Comparison of ENCODE assay signal across 13 cellular contexts in the genomic region with DNA sequence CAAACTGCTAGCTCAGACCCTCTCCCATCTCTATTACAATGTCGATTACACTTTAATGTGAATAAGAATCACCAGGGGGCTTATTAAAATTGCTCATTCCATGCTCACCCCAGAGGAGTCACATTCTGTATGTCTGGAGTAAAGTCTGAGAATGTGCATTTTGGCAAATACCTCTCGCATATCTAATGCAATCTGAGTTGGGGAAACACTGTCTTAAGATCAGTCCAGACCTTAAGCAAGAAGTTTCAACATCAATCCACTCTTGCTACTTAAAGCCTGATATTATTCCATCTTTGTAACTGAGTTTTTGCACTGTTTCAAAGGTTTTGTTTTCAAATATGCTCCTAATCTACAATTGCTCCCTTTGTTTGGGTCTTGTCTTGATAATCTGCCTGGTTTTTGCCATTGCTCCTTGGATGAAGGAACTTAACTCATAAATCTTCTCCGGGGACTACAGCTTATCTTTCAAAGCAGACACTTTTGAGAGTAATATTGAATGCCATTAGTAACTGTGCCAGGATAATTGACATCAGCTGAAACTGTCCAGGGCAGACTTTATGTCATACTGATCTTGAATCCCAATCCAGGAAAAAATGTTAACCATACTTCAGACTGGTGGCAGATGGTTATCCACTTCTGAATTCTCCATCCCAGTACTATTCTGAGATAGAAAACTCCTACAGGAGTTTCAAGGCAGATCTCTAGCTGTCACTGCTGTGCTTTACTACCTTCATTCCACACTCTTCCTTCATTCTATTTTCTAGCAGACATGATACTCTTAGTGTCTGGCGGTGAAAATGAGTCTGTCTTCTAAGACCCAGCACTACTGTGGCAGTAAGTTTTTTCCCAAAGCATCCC.
"Had no signal": no experiment of that assay in that cellular context is flagged by ENCODE, and none has a peak within 500 bp of the region (broad histone marks: within the 10 kb centered on the region; RNA-seq: fewer than 3 reads in every experiment).

No MANE protein-coding gene starts in this region.

- H3K27ac Mint-ChIP-seq: activated CD4-positive, alpha-beta memory T cell treated with anti-CD3 and anti-CD28 coated beads, Interleukin-2, amount 10 ng/mL, durations not matched to agents 7 days and 5 days; activated T-cell treated with anti-CD3 and anti-CD28 coated beads, Interleukin-2, amount 50 U/mL, for 24 hours; WTC11 had no signal

- H3K9me3 Mint-ChIP-seq: activated T-cell treated with anti-CD3 and anti-CD28 coated beads, Interleukin-2, amount 50 U/mL, for 24 hours; naive B cell had no signal

- ATAC-seq: foreskin keratinocyte, left colon, lower lobe of right lung, WTC11 had no signal

- H3K9me3 ChIP-seq: adrenal gland, lower lobe of right lung, tibial nerve, vagina had no signal

- DNase-seq: activated CD4-positive, alpha-beta memory T cell treated with anti-CD3 and anti-CD28 coated beads, Interleukin-2, amount 10 ng/mL, durations not matched to agents 7 days and 5 days; activated CD4-positive, alpha-beta T cell treated with anti-CD3 and anti-CD28 coated beads for 4 hours; activated naive CD4-positive, alpha-beta T cell treated with anti-CD3 and anti-CD28 coated beads, Interleukin-2, amount 50 U/mL, for 16 hours; activated T-cell treated with anti-CD3 and anti-CD28 coated beads, Interleukin-2, amount 50 U/mL, for 24 hours; adrenal gland; left colon; lower lobe of right lung; naive B cell; stimulated activated CD4-positive, alpha-beta T cell treated with anti-CD3 and anti-CD28 coated beads, Interleukin-1b, Interleukin-23, amount 100 ng/mL, for 48 hours had no signal

- H3K4me1 Mint-ChIP-seq: activated CD4-positive, alpha-beta memory T cell treated with anti-CD3 and anti-CD28 coated beads, Interleukin-2, amount 10 ng/mL, durations not matched to agents 7 days and 5 days; naive B cell had no signal

- H3K36me3 ChIP-seq: adrenal gland, lower lobe of right lung, tibial nerve, vagina had no signal

- H3K4me1 ChIP-seq: adrenal gland, foreskin keratinocyte, lower lobe of right lung, vagina had no signal

- H3K4me3 ChIP-seq: adrenal gland, lower lobe of right lung, tibial nerve, vagina had no signal

- H3K27me3 Mint-ChIP-seq: activated CD4-positive, alpha-beta memory T cell treated with anti-CD3 and anti-CD28 coated beads, Interleukin-2, amount 10 ng/mL, durations not matched to agents 7 days and 5 days; activated T-cell treated with anti-CD3 and anti-CD28 coated beads, Interleukin-2, amount 50 U/mL, for 24 hours; naive B cell had no signal

- H3K36me3 Mint-ChIP-seq: naive B cell, WTC11 had no signal

- H3K4me3 Mint-ChIP-seq: activated CD4-positive, alpha-beta memory T cell treated with anti-CD3 and anti-CD28 coated beads, Interleukin-2, amount 10 ng/mL, durations not matched to agents 7 days and 5 days; activated T-cell treated with anti-CD3 and anti-CD28 coated beads, Interleukin-2, amount 50 U/mL, for 24 hours; naive B cell; WTC11 had no signal

- H3K27me3 ChIP-seq: adrenal gland, tibial nerve, vagina had no signal

- H3K27ac ChIP-seq: adrenal gland, foreskin keratinocyte, lower lobe of right lung, tibial nerve, vagina had no signal
